3 cellular contexts compared by ENCODE assay signal in the genomic region with DNA sequence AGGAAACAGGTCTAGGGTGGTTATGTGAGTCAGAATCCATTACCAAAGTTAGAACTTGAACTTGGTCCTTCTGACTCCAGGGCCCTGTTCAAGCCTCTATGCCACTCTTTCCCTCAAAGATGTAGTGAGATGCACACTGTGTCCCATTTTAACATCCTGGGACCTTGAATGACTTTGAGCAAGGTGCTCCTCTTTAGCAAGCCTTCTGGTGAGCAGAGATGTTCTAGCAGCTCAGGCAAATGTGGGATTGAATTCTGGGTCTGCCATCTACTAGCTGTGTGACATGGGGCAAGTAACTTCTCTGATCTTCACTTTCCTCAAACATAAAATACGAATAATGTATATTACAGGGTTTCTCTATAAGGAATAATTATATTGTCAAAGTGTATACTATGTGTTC.
"Had no signal": no experiment of that assay in that cellular context is flagged by ENCODE, and none has a peak within 500 bp of the region (broad histone marks: within the 10 kb centered on the region; RNA-seq: fewer than 3 reads in every experiment).

No MANE protein-coding gene starts in this region.

- H3K4me3 ChIP-seq: GM12878 had no signal

- DNase-seq: GDM1, GF-D8 had no signal

- ATAC-seq: GM12878 had no signal
